ENCODE assay signal across 13 cellular contexts in the genomic region with DNA sequence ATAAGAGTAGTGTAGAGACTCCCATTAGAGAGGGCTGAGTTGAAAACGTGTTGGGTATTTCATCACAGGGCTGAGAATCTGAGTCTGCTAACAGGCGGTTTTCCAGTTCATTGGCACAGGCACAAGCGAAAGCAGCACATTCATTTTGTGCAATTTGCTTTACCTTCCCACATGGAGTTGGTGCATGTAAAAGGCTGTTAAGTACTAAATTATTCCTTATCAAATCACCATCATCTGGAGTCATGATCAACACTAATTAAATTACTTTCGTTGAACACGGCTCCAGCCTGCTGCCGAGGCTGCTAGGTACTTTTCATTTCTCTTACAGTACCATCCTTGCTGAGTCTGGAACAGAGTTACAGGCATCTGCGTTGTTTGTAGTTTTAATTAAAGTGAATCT. TPM values are rescaled to one million over a fixed set of nuclear protein-coding genes. Genes with fewer than 3 reads are reported as not detected.
DNase-seq lines count a peak whose midpoint lies in the region; ATAC-seq and TF ChIP-seq lines count a peak whose summit lies in the region.
"Had no signal": no experiment of that assay in that cellular context is flagged by ENCODE, and none has a peak within 500 bp of the region (broad histone marks: within the 10 kb centered on the region; RNA-seq: fewer than 3 reads in every experiment).

No MANE protein-coding gene starts in this region.

- H3K27me3 ChIP-seq in mammary epithelial cell (ENCODE audit: insufficient read depth, low read length) = no peaks in the 10 kb centered on the region
- no peaks in the 10 kb centered on the region for H3K27me3 ChIP-seq in CD4-positive, alpha-beta T cell (ENCODE audit: control insufficient read depth, insufficient read depth, low read length)
- H3K27me3 ChIP-seq: gastroesophageal sphincter had no signal

- no peak overlapping the region for H3K4me3 ChIP-seq in mammary epithelial cell (replicated peaks in 1 of 3; ENCODE audit: insufficient read depth in 1 of 3, low read depth in 2 of 3, low read length in 3 of 3)
- H3K4me3 ChIP-seq: gastroesophageal sphincter had no signal

- TF ChIP-seq CTCF in mammary epithelial cell (conservative IDR thresholded peaks at IDR 0.05 in 1 of 2, IDR thresholded peaks at IDR 0.05 in 1 of 2; ENCODE audit: extremely low read depth in 1 of 2, insufficient read depth in 1 of 2, low read depth in 1 of 2, low read length in 2 of 2) (no peak), mesothelial cell of epicardium (IDR thresholded peaks at IDR 0.05; ENCODE audit: unreplicated experiment) (no peak)
- no peak for TF ChIP-seq CTCF in CD4-positive, alpha-beta T cell (IDR thresholded peaks at IDR 0.05)

- 19% methylated on average over 7 of the region's 7 CpGs for WGBS in mammary epithelial cell (ENCODE audit: low coverage, missing lambda C conversion rate)

- ATAC-seq in CD4-positive, alpha-beta T cell (ENCODE audit: poor library complexity) = no peak
- ATAC-seq in naive thymus-derived CD8-positive, alpha-beta T cell = no peak
- ATAC-seq in activated T-helper 17 cell treated with anti-CD3 and anti-CD28 coated beads, Interleukin-2, amount 50 U/mL, for 72 hours (replicated peaks) = no peak
- ATAC-seq: gastroesophageal sphincter had no signal

- peaks cover 11% of the 10 kb centered on the region for H3K9me3 Mint-ChIP-seq in mesothelial cell of epicardium
- no peaks in the 10 kb centered on the region for H3K9me3 Mint-ChIP-seq in CD4-positive, alpha-beta T cell
- H3K9me3 Mint-ChIP-seq in naive thymus-derived CD8-positive, alpha-beta T cell = no peaks in the 10 kb centered on the region
- no peaks in the 10 kb centered on the region for H3K9me3 Mint-ChIP-seq in activated T-helper 17 cell treated with anti-CD3 and anti-CD28 coated beads, Interleukin-2, amount 50 U/mL, for 72 hours

- no peak overlapping the region for H3K4me3 Mint-ChIP-seq in mesothelial cell of epicardium
- H3K4me3 Mint-ChIP-seq in CD4-positive, alpha-beta T cell = no peak overlapping the region
- H3K4me3 Mint-ChIP-seq in naive thymus-derived CD8-positive, alpha-beta T cell = no peak overlapping the region
- H3K4me3 Mint-ChIP-seq in activated T-helper 17 cell treated with anti-CD3 and anti-CD28 coated beads, Interleukin-2, amount 50 U/mL, for 72 hours = no peak overlapping the region

- peaks cover 6% of the 10 kb centered on the region for H3K4me1 ChIP-seq in mammary epithelial cell (ENCODE audit: insufficient read depth, low read length)
- H3K4me1 ChIP-seq: gastroesophageal sphincter had no signal

- peak overlapping the region; percentile 76 for H3K27ac Mint-ChIP-seq in mesothelial cell of epicardium
- no peak overlapping the region for H3K27ac Mint-ChIP-seq in CD4-positive, alpha-beta T cell
- H3K27ac Mint-ChIP-seq in naive thymus-derived CD8-positive, alpha-beta T cell = no peak overlapping the region
- no peak overlapping the region for H3K27ac Mint-ChIP-seq in activated T-helper 17 cell treated with anti-CD3 and anti-CD28 coated beads, Interleukin-2, amount 50 U/mL, for 72 hours

- H3K4me2 ChIP-seq in mammary epithelial cell (ENCODE audit: insufficient read depth, low read depth, low read length) = peak overlapping the region; percentile 47
- H3K4me2 ChIP-seq: KMS-11 had no signal

- dilution Hi-C loops in mammary epithelial cell (cut with HindIII; ENCODE audit: low sequenced_read_pairs) = loop anchor here (5.0 kb wide), 1 partner anchor 63 kb away; no protein-coding TSS in a partner anchor

- CTCF ChIA-PET in mammary epithelial cell (lab: Charles Lee; ENCODE audit: low non-redundant PET) = no interaction called here
- CTCF ChIA-PET in CD4-positive, alpha-beta T cell (lab: Charles Lee) = no interaction called here

- H3K9me3 ChIP-seq in mammary epithelial cell (replicated peaks; ENCODE audit: insufficient read depth, low read length) = no peaks in the 10 kb centered on the region
- no peaks in the 10 kb centered on the region for H3K9me3 ChIP-seq in CD4-positive, alpha-beta T cell (ENCODE audit: control insufficient read depth, low read length)
- H3K9me3 ChIP-seq: gastroesophageal sphincter had no signal

- H3K36me3 ChIP-seq in mammary epithelial cell (ENCODE audit: insufficient read depth, low read length) = no peaks in the 10 kb centered on the region
- H3K36me3 ChIP-seq: gastroesophageal sphincter had no signal

- H3K79me2 ChIP-seq in mammary epithelial cell (ENCODE audit: insufficient read depth, low read length) = no peaks in the 10 kb centered on the region

- DNase-seq in AG20443 (ENCODE audit: low spot score) (peak; percentile 16), NCI-H1105 treated with DMSO at 0.1 percent for 48 hours (lab: John Stamatoyannopoulos, UW) (peak; percentile 96), mammary epithelial cell (no peak), mesothelial cell of epicardium (ENCODE audit: low spot score in 2 of 2, unreplicated experiment in 2 of 2) (no peak), T-helper 1 cell (no peak)
- DNase-seq in CD4-positive, alpha-beta T cell = no peak
- DNase-seq in naive thymus-derived CD8-positive, alpha-beta T cell = no peak
- DNase-seq: activated T-cell treated with anti-CD3 and anti-CD28 coated beads, Interleukin-2, amount 50 U/mL, for 1 hour; stimulated activated naive CD4-positive, alpha-beta T cell; T-helper 9 cell had no signal

- peaks cover 53% of the 10 kb centered on the region for H3K4me1 Mint-ChIP-seq in mesothelial cell of epicardium
- H3K4me1 Mint-ChIP-seq in CD4-positive, alpha-beta T cell (ENCODE audit: low read depth) = no peaks in the 10 kb centered on the region
- no peaks in the 10 kb centered on the region for H3K4me1 Mint-ChIP-seq in naive thymus-derived CD8-positive, alpha-beta T cell
- H3K4me1 Mint-ChIP-seq in activated T-helper 17 cell treated with anti-CD3 and anti-CD28 coated beads, Interleukin-2, amount 50 U/mL, for 72 hours = no peaks in the 10 kb centered on the region

- BruUV-seq in mammary epithelial cell (replicated peaks; lab: Mats Ljungman, UMichigan) = no TSS peak

- H3K9ac ChIP-seq in mammary epithelial cell (ENCODE audit: insufficient read depth, low read length) = no peak overlapping the region
- H3K9ac ChIP-seq: KMS-11 had no signal

- no peaks in the 10 kb centered on the region for H3K36me3 Mint-ChIP-seq in mesothelial cell of epicardium
- H3K36me3 Mint-ChIP-seq in CD4-positive, alpha-beta T cell (ENCODE audit: low read depth) = no peaks in the 10 kb centered on the region
- H3K36me3 Mint-ChIP-seq in naive thymus-derived CD8-positive, alpha-beta T cell = no peaks in the 10 kb centered on the region
- no peaks in the 10 kb centered on the region for H3K36me3 Mint-ChIP-seq in activated T-helper 17 cell treated with anti-CD3 and anti-CD28 coated beads, Interleukin-2, amount 50 U/mL, for 72 hours (ENCODE audit: low read depth)

- in situ Hi-C loops in mammary epithelial cell (cut with MboI; ENCODE audit: low sequenced_read_pairs in 2 of 2) = no loop called here

- H4K20me1 ChIP-seq in mammary epithelial cell (ENCODE audit: insufficient read depth, low read length) = no peaks in the 10 kb centered on the region

- POLR2A ChIA-PET in CD4-positive, alpha-beta T cell (lab: Charles Lee) = no interaction called here
- POLR2A ChIA-PET in naive thymus-derived CD8-positive, alpha-beta T cell (lab: Charles Lee) = no interaction called here

- intact Hi-C loops in mammary epithelial cell (cut with micrococcal nuclease) = no loop called here
- intact Hi-C loops in CD4-positive, alpha-beta T cell (cut with DNase I, micrococcal nuclease) = no loop called here

- no peak overlapping the region for H3K27ac ChIP-seq in mammary epithelial cell (ENCODE audit: insufficient read depth, low read depth, low read length)
- H3K27ac ChIP-seq in CD4-positive, alpha-beta T cell (ENCODE audit: low read depth, low read length) = no peak overlapping the region
- H3K27ac ChIP-seq: gastroesophageal sphincter, KMS-11 had no signal

- no peaks in the 10 kb centered on the region for H3K27me3 Mint-ChIP-seq in mesothelial cell of epicardium (ENCODE audit: low read depth)
- no peaks in the 10 kb centered on the region for H3K27me3 Mint-ChIP-seq in CD4-positive, alpha-beta T cell
- no peaks in the 10 kb centered on the region for H3K27me3 Mint-ChIP-seq in naive thymus-derived CD8-positive, alpha-beta T cell
- H3K27me3 Mint-ChIP-seq in activated T-helper 17 cell treated with anti-CD3 and anti-CD28 coated beads, Interleukin-2, amount 50 U/mL, for 72 hours = no peaks in the 10 kb centered on the region

- peak overlapping the region; percentile 43 for H2AFZ ChIP-seq in mammary epithelial cell (ENCODE audit: low read depth, low read length)

RNA-seq across cellular contexts. Expression of gene ETV1, which starts 43.8 kb away (rescaled TPM):
- total RNA-seq in mammary epithelial cell = 10 to 100 TPM; 10.7 to 14.9 TPM
- 14.6 TPM for polyA plus RNA-seq in mammary epithelial cell
- polyA minus RNA-seq in mammary epithelial cell = 30.5 TPM
- total RNA-seq in mesothelial cell of epicardium = 23.0 to 26.6 TPM (median 25.2 TPM) in 3 replicates
- not detected for total RNA-seq in CD4-positive, alpha-beta T cell
- not detected for total RNA-seq in naive thymus-derived CD8-positive, alpha-beta T cell
- polyA plus RNA-seq in naive thymus-derived CD8-positive, alpha-beta T cell = not detected
- total RNA-seq in activated T-helper 17 cell treated with anti-CD3 and anti-CD28 coated beads, Interleukin-2, amount 50 U/mL, for 72 hours = 1 to 10 TPM; 1.4 to 1.7 TPM

Comparison
In these comparisons a context has a peak if more than half of its experiments do, and no peak if none do; other contexts are left out.
1. DNase-seq: peak in AG20443 (single experiment) and NCI-H1105 treated with DMSO at 0.1 percent for 48 hours (single experiment); none in mammary epithelial cell (single experiment), mesothelial cell of epicardium (0 of 2), T-helper 1 cell (0 of 5), CD4-positive, alpha-beta T cell (0 of 10) and naive thymus-derived CD8-positive, alpha-beta T cell (0 of 10).